8 cellular contexts compared by ENCODE assay signal in genomic region chr1:50251592-50252165, GRCh38.
DNase-seq lines count a peak whose midpoint lies in the region; ATAC-seq, FAIRE-seq and TF ChIP-seq lines count a peak whose summit lies in the region.

No MANE protein-coding gene starts in this region.

- H3K36me3 ChIP-seq in pancreas, result no peaks in the 10 kb centered on the region
- H3K36me3 ChIP-seq in Peyer's patch, result no peaks in the 10 kb centered on the region

- intact Hi-C loops in pancreas (cut with DNase I), result no loop called here

- H3K4me3 Mint-ChIP-seq in activated T-helper 17 cell treated with anti-CD3 and anti-CD28 coated beads, Interleukin-2, amount 50 U/mL, for 72 hours, result no peak overlapping the region

- no peaks in the 10 kb centered on the region for H3K36me3 Mint-ChIP-seq in activated T-helper 17 cell treated with anti-CD3 and anti-CD28 coated beads, Interleukin-2, amount 50 U/mL, for 72 hours (ENCODE audit: low read depth)

- DNase-seq in GM19240 (ENCODE audit: insufficient read length, low spot score) (peak; percentile 17), NCI-H510A treated with DMSO at 0.1 percent for 48 hours (lab: John Stamatoyannopoulos, UW) (peak; percentile 12), pancreas (peak in 1 of 6 donors; percentile 6), Peyer's patch (no peak), EL (no peak)
- DNase-seq in stimulated activated naive CD4-positive, alpha-beta T cell (lab: John Stamatoyannopoulos, UW), result no peak

- no peak overlapping the region for H3K27ac Mint-ChIP-seq in activated T-helper 17 cell treated with anti-CD3 and anti-CD28 coated beads, Interleukin-2, amount 50 U/mL, for 72 hours

- no peaks in the 10 kb centered on the region for H3K9me3 ChIP-seq in pancreas
- no peaks in the 10 kb centered on the region for H3K9me3 ChIP-seq in Peyer's patch

- H3K4me3 ChIP-seq in pancreas, result no peak overlapping the region
- H3K4me3 ChIP-seq in Peyer's patch, result no peak overlapping the region

- no peaks in the 10 kb centered on the region for H3K4me1 Mint-ChIP-seq in activated T-helper 17 cell treated with anti-CD3 and anti-CD28 coated beads, Interleukin-2, amount 50 U/mL, for 72 hours

- H3K27me3 Mint-ChIP-seq in activated T-helper 17 cell treated with anti-CD3 and anti-CD28 coated beads, Interleukin-2, amount 50 U/mL, for 72 hours, result peaks cover 19% of the 10 kb centered on the region

- no peak for TF ChIP-seq POLR2A in Peyer's patch (IDR thresholded peaks at IDR 0.05)

- TF ChIP-seq CTCF in pancreas (IDR thresholded peaks at IDR 0.05), result no peak
- TF ChIP-seq CTCF in Peyer's patch (IDR thresholded peaks at IDR 0.05), result no peak

- H3K27ac ChIP-seq in pancreas (no peak overlapping the region), Peyer's patch (no peak overlapping the region)

- H3K4me1 ChIP-seq in pancreas (no peaks in the 10 kb centered on the region), Peyer's patch (no peaks in the 10 kb centered on the region)

- WGBS in pancreas, 2 donors, result 2 to 5% methylated on average over 13 of the region's 13 CpGs

- no peaks in the 10 kb centered on the region for H3K27me3 ChIP-seq in pancreas
- H3K27me3 ChIP-seq in Peyer's patch, result no peaks in the 10 kb centered on the region

- no peak for FAIRE-seq in pancreas (lab: Jason Lieb, UNC)

- peak; percentile 74 for ATAC-seq in HG03095 (IDR thresholded peaks at IDR 0.05; ENCODE audit: unreplicated experiment)
- ATAC-seq in pancreas, result peak in 3 of 4 donors; percentile 25 to 82 (median 81)
- ATAC-seq in activated T-helper 17 cell treated with anti-CD3 and anti-CD28 coated beads, Interleukin-2, amount 50 U/mL, for 72 hours (replicated peaks), result no peak

- H3K9me3 Mint-ChIP-seq in activated T-helper 17 cell treated with anti-CD3 and anti-CD28 coated beads, Interleukin-2, amount 50 U/mL, for 72 hours, result no peaks in the 10 kb centered on the region

Comparison
In these comparisons a context has a peak if more than half of its experiments do, and no peak if none do; other contexts are left out.
1. DNase-seq: peak in GM19240 (single experiment) and NCI-H510A treated with DMSO at 0.1 percent for 48 hours (single experiment); none in Peyer's patch (0 of 3), EL (single experiment) and stimulated activated naive CD4-positive, alpha-beta T cell (0 of 6).